9 cellular contexts compared by ENCODE assay signal in the genomic region with DNA sequence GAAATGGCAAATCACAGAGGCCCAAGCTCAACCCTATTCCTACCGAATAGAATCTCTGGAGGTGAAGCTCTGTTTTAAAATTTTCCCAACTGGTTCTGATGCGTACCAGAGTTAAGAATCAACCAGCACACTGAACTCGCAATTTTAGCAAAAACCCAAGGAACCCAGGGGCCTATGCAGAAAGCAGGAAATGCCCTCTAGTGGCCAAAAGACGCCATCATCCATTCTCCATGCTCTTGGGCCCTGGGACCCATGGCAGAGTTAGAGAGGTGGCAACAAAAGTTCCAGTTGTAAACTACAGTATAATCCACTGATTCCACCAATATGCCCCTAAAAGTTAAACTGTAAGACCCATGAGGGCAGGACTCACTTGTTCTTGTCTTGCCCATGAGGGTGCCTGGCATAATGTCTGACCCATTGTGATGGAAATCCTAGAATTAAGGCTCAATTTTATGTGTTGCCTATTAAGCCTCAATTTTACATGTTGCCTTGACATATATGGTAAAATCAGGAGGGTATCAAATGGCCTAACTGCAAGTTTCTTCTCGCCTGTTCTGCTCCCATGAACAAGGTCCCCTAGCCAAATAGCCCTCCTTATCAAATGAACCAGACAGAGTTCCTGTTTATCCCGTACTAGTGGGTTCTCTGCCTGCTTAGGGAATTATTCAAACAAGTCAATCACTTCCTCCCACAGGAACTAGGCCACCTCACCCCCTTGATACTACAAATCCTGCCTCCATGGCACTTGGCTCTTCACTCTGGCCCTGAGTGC.
DNase-seq lines count a peak whose midpoint lies in the region; ATAC-seq and TF ChIP-seq lines count a peak whose summit lies in the region.
"Had no signal": no experiment of that assay in that cellular context is flagged by ENCODE, and none has a peak within 500 bp of the region (broad histone marks: within the 10 kb centered on the region; RNA-seq: fewer than 3 reads in every experiment).

No MANE protein-coding gene starts in this region.

- no peaks in the 10 kb centered on the region; the same call in 1 of the 2 replicates for H3K36me3 ChIP-seq in KMS-11 (ENCODE audit: insufficient read depth)
- H3K36me3 ChIP-seq in RWPE2 (ENCODE audit: low read depth): no peaks in the 10 kb centered on the region
- H3K36me3 ChIP-seq in parathyroid adenoma (ENCODE audit: control insufficient read depth, insufficient read depth, low read length): no peaks in the 10 kb centered on the region

- H4K20me1 ChIP-seq in KMS-11 (ENCODE audit: insufficient read depth): no peaks in the 10 kb centered on the region

- H2AFZ ChIP-seq in KMS-11 (ENCODE audit: low read depth): peak overlapping the region; percentile 6; the same call in 1 of the 2 replicates
- H2AFZ ChIP-seq in parathyroid adenoma: no peak overlapping the region

- ATAC-seq in GM21576 (IDR thresholded peaks at IDR 0.05; ENCODE audit: unreplicated experiment) (peak; percentile 83), RWPE2 (ENCODE audit: low read depth) (peak; percentile 73), GM18870 (IDR thresholded peaks at IDR 0.05; ENCODE audit: unreplicated experiment) (no peak)

- H3K9ac ChIP-seq in KMS-11: no peak overlapping the region
- no peak overlapping the region for H3K9ac ChIP-seq in parathyroid adenoma

- no peaks in the 10 kb centered on the region for H3K79me2 ChIP-seq in KMS-11 (ENCODE audit: insufficient read depth, low read depth)
- H3K79me2 ChIP-seq in parathyroid adenoma: no peaks in the 10 kb centered on the region

- H3K4me3 ChIP-seq in KMS-11 (IDR thresholded peaks at IDR 0.05; ENCODE audit: insufficient read depth, low read depth, low read length): no peak overlapping the region
- no peak overlapping the region for H3K4me3 ChIP-seq in RWPE2 (ENCODE audit: severe bottlenecking)
- H3K4me3 ChIP-seq in parathyroid adenoma (ENCODE audit: low read depth, low read length): no peak overlapping the region

- no peaks in the 10 kb centered on the region for H3K27me3 ChIP-seq in KMS-11 (ENCODE audit: insufficient read depth, low read depth)
- H3K27me3 ChIP-seq in RWPE2 (ENCODE audit: insufficient read depth, poor library complexity, severe bottlenecking): no peaks in the 10 kb centered on the region
- no peaks in the 10 kb centered on the region for H3K27me3 ChIP-seq in parathyroid adenoma (ENCODE audit: control insufficient read depth, insufficient read depth, low read length)

- H3K4me1 ChIP-seq in KMS-11 (ENCODE audit: low read depth, poor library complexity, severe bottlenecking) (no peaks in the 10 kb centered on the region), RWPE2 (ENCODE audit: insufficient read depth, poor library complexity, severe bottlenecking) (peaks cover 19% of the 10 kb centered on the region), parathyroid adenoma (no peaks in the 10 kb centered on the region)

- DNase-seq in DMS114 treated with DMSO at 0.1 percent for 48 hours (lab: John Stamatoyannopoulos, UW; ENCODE audit: unreplicated experiment) (peak; percentile 61), RWPE2 (ENCODE audit: low spot score) (no peak), germinal center (ENCODE audit: low spot score) (peak; percentile 66)
- peak; percentile 81 for DNase-seq in activated effector memory CD4-positive, alpha-beta T cell treated with anti-CD3 and anti-CD28 coated beads, Interleukin-2, amount 50 U/mL, for 16 hours

- H3K27ac ChIP-seq in KMS-11 (no peak overlapping the region), RWPE2 (ENCODE audit: poor library complexity, severe bottlenecking) (no peak overlapping the region), parathyroid adenoma (no peak overlapping the region)
- H3K27ac ChIP-seq: epithelial cell of prostate had no signal

- no peak overlapping the region for H3K4me2 ChIP-seq in KMS-11
- H3K4me2 ChIP-seq in parathyroid adenoma (ENCODE audit: low read length): no peak overlapping the region

- TF ChIP-seq CTCF in KMS-11 (conservative IDR thresholded peaks at IDR 0.05; ENCODE audit: low read depth, low read length): peak; percentile 99
- peak; percentile 94 for TF ChIP-seq CTCF in RWPE2 (IDR thresholded peaks at IDR 0.05; ENCODE audit: poor library complexity, severe bottlenecking)
- TF ChIP-seq CTCF in parathyroid adenoma (IDR thresholded peaks at IDR 0.05): peak; percentile 76

- H3K9me3 ChIP-seq in RWPE2 (ENCODE audit: severe bottlenecking): no peaks in the 10 kb centered on the region
- no peaks in the 10 kb centered on the region for H3K9me3 ChIP-seq in parathyroid adenoma (ENCODE audit: control insufficient read depth, low read length)
